8 cellular contexts compared by ENCODE assay signal in the genomic region with DNA sequence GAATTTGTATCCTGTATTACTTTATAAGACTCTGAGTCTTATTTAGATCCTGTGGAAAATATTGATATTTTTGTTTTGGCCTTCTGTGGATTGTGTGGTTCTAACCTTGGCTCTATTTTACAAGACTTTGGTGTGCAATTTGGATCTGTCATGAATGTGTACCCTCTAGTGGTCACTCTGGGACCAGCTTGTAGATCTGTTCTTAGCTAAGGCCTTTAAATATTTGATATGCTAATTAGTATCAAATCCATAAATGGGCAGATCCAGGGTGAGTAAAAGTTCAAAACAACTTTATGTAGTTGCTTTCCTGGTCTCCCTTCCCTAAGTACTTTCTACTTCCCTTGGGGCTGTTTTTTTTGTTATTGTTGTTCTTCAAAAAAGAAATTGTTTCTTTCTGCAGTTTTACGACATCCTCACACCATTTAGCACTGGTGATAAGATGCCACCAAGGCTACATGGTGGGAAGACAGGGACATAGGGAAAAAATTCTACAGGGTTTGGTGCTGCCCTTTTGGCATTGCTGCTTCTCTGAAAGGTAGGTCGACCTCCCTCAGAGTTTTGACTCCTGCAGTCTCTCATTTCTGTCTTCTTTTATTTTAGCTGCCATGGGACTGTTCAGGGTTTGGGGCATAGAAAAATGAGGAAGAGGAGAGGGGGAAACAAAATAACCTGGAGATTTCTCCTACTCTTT.
DNase-seq lines count a peak whose midpoint lies in the region; ATAC-seq and TF ChIP-seq lines count a peak whose summit lies in the region.

No MANE protein-coding gene starts in this region.

- DNase-seq in activated naive CD4-positive, alpha-beta T cell treated with anti-CD3 and anti-CD28 coated beads for 36 hours, result peak; percentile 6
- DNase-seq in activated naive CD4-positive, alpha-beta T cell treated with anti-CD3 and anti-CD28 coated beads, Interleukin-2, amount 50 U/mL, for 72 hours (ENCODE audit: low spot score in 2 of 2), result no peak
- DNase-seq in epithelial cell of proximal tubule (ENCODE audit: low read depth) (peak; percentile 22), neural progenitor cell (ENCODE audit: low spot score) (peak; percentile 39), retina (no peak)
- no peak for DNase-seq in activated effector memory CD4-positive, alpha-beta T cell treated with anti-CD3 and anti-CD28 coated beads, Interleukin-2, amount 50 U/mL, for 16 hours

- H2AFZ ChIP-seq in OCI-LY3 (ENCODE audit: low read depth, low read length) (no peak overlapping the region), neural progenitor cell (replicated peaks) (no peak overlapping the region)

- no peaks in the 10 kb centered on the region for H3K9me3 Mint-ChIP-seq in activated naive CD4-positive, alpha-beta T cell treated with anti-CD3 and anti-CD28 coated beads for 36 hours
- H3K9me3 Mint-ChIP-seq in activated naive CD4-positive, alpha-beta T cell treated with anti-CD3 and anti-CD28 coated beads, Interleukin-2, amount 50 U/mL, for 72 hours, result peaks cover 0 to 3% of the 10 kb centered on the region in 2 donors
- no peaks in the 10 kb centered on the region for H3K9me3 Mint-ChIP-seq in neural progenitor cell

- H3K27ac ChIP-seq in OCI-LY3 (ENCODE audit: low read length), result no peak overlapping the region
- H3K27ac ChIP-seq in neural progenitor cell, result peak overlapping the region; percentile 49

- no peak overlapping the region for H3K4me3 Mint-ChIP-seq in activated naive CD4-positive, alpha-beta T cell treated with anti-CD3 and anti-CD28 coated beads for 36 hours
- H3K4me3 Mint-ChIP-seq in neural progenitor cell, result no peak overlapping the region

- H3F3A ChIP-seq in neural progenitor cell (ENCODE audit: low read depth), result peaks cover 7% of the 10 kb centered on the region

- no peak overlapping the region for H3K9ac ChIP-seq in OCI-LY3 (ENCODE audit: low read length)
- H3K9ac ChIP-seq in neural progenitor cell, result no peak overlapping the region

- CTCF ChIA-PET in activated naive CD4-positive, alpha-beta T cell treated with anti-CD3 and anti-CD28 coated beads for 36 hours (lab: Charles Lee), result interaction anchor here (1.0 kb wide), 1 partner anchor 122 kb away, joined by 3 read pairs; no protein-coding TSS in a partner anchor

- H3K27me3 ChIP-seq in OCI-LY3 (ENCODE audit: low read depth, low read length), result no peaks in the 10 kb centered on the region
- H3K27me3 ChIP-seq in neural progenitor cell, result no peaks in the 10 kb centered on the region

- H3K4me2 ChIP-seq in OCI-LY3 (ENCODE audit: low read length) (no peak overlapping the region), neural progenitor cell (no peak overlapping the region)

- H3K9me3 ChIP-seq in OCI-LY3 (ENCODE audit: insufficient read depth, low read length), result no peaks in the 10 kb centered on the region
- H3K9me3 ChIP-seq in neural progenitor cell (ENCODE audit: low read depth), result no peaks in the 10 kb centered on the region

- ATAC-seq in activated naive CD4-positive, alpha-beta T cell treated with anti-CD3 and anti-CD28 coated beads, Interleukin-2, amount 50 U/mL, for 72 hours, result no peak
- no peak for ATAC-seq in GM19452 (IDR thresholded peaks at IDR 0.05; ENCODE audit: unreplicated experiment)

- H3K36me3 ChIP-seq in OCI-LY3 (replicated peaks; ENCODE audit: low read depth, low read length) (no peaks in the 10 kb centered on the region), neural progenitor cell (no peaks in the 10 kb centered on the region)

- no peak overlapping the region for H3K27ac Mint-ChIP-seq in activated naive CD4-positive, alpha-beta T cell treated with anti-CD3 and anti-CD28 coated beads for 36 hours
- no peak overlapping the region for H3K27ac Mint-ChIP-seq in activated naive CD4-positive, alpha-beta T cell treated with anti-CD3 and anti-CD28 coated beads, Interleukin-2, amount 50 U/mL, for 72 hours
- no peak overlapping the region for H3K27ac Mint-ChIP-seq in neural progenitor cell

- no peak overlapping the region for H3K4me3 ChIP-seq in OCI-LY3 (ENCODE audit: low read length)
- H3K4me3 ChIP-seq in epithelial cell of proximal tubule (ENCODE audit: low read depth, low read length), result no peak overlapping the region
- no peak overlapping the region for H3K4me3 ChIP-seq in neural progenitor cell

- TF ChIP-seq CTCF in OCI-LY3 (IDR thresholded peaks at IDR 0.05; ENCODE audit: low read depth, low read length) (peak; percentile 56), epithelial cell of proximal tubule (conservative IDR thresholded peaks at IDR 0.05; ENCODE audit: low read depth, low read length) (peak; percentile 87), neural progenitor cell (IDR thresholded peaks at IDR 0.05) (peak; percentile 63)

- H3K79me2 ChIP-seq in OCI-LY3 (ENCODE audit: low read length) (no peaks in the 10 kb centered on the region), neural progenitor cell (ENCODE audit: low read depth) (no peaks in the 10 kb centered on the region)

- no peaks in the 10 kb centered on the region for H3K36me3 Mint-ChIP-seq in activated naive CD4-positive, alpha-beta T cell treated with anti-CD3 and anti-CD28 coated beads for 36 hours (ENCODE audit: low read depth)
- no peaks in the 10 kb centered on the region for H3K36me3 Mint-ChIP-seq in activated naive CD4-positive, alpha-beta T cell treated with anti-CD3 and anti-CD28 coated beads, Interleukin-2, amount 50 U/mL, for 72 hours
- H3K36me3 Mint-ChIP-seq in neural progenitor cell, result no peaks in the 10 kb centered on the region

- peaks cover 1% of the 10 kb centered on the region; the same call in 1 of the 2 replicates for H3K4me1 ChIP-seq in OCI-LY3 (ENCODE audit: low read length)
- H3K4me1 ChIP-seq in neural progenitor cell, result no peaks in the 10 kb centered on the region

- peaks cover under 1% of the 10 kb centered on the region for H4K20me1 ChIP-seq in OCI-LY3 (ENCODE audit: insufficient read depth, low read length)
- no peaks in the 10 kb centered on the region for H4K20me1 ChIP-seq in neural progenitor cell (ENCODE audit: low read depth)

- no peaks in the 10 kb centered on the region for H3K27me3 Mint-ChIP-seq in activated naive CD4-positive, alpha-beta T cell treated with anti-CD3 and anti-CD28 coated beads for 36 hours (ENCODE audit: low read depth)
- H3K27me3 Mint-ChIP-seq in neural progenitor cell (ENCODE audit: insufficient read depth, low read depth), result no peaks in the 10 kb centered on the region

- no peaks in the 10 kb centered on the region for H3K4me1 Mint-ChIP-seq in activated naive CD4-positive, alpha-beta T cell treated with anti-CD3 and anti-CD28 coated beads for 36 hours (ENCODE audit: low read depth)
- H3K4me1 Mint-ChIP-seq in neural progenitor cell, result no peaks in the 10 kb centered on the region

- intact Hi-C loops in activated naive CD4-positive, alpha-beta T cell treated with anti-CD3 and anti-CD28 coated beads for 36 hours (cut with micrococcal nuclease), result loop anchor here (1.0 kb wide), 2 partner anchors 250 to 387 kb away; no protein-coding TSS in a partner anchor

Comparison
In these comparisons a context has a peak if more than half of its experiments do, and no peak if none do; other contexts are left out.
1. DNase-seq: peak in activated naive CD4-positive, alpha-beta T cell treated with anti-CD3 and anti-CD28 coated beads for 36 hours (single experiment), epithelial cell of proximal tubule (single experiment) and neural progenitor cell (single experiment); none in activated naive CD4-positive, alpha-beta T cell treated with anti-CD3 and anti-CD28 coated beads, Interleukin-2, amount 50 U/mL, for 72 hours (0 of 2), retina (single experiment) and activated effector memory CD4-positive, alpha-beta T cell treated with anti-CD3 and anti-CD28 coated beads, Interleukin-2, amount 50 U/mL, for 16 hours (single experiment).
2. Peak in every context shown above with its lines, with median percentiles within 50 percentile points of each other: CTCF ChIP-seq.